11 cellular contexts compared by ENCODE assay signal in the genomic region with DNA sequence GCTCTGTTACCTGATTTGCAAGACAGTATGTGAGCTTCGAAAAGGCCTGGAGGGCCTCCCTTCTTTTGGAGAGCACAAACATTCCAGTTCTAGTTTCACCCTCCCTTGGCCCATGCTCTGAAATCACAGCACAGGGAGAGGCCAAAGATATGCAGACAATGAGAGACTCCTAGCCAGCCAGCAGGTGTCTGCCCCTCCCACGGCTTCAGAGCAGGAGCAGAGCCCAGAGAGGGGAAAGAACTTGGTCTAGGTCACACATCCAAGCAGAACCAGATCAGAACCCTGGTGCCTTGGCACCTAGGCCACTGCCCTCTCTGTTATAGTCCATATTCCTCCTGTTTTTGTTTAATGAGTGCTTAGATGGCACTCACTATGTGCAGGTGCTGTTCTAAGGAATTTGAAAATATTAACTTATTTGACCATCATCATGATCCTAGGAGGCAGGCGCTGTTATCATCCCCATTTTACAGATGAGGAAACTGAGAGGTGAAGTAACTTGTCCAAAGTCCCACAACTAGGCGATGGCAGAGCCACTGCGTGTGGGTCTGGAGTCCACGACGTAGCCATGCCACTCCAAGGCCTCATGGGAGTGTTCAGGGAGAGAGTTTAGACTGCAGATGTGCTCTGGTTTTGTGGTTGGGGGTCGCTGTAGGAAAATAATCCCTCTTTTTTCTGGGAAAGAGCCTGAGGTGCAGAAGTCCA. TPM values are rescaled to one million over a fixed set of nuclear protein-coding genes. Genes with fewer than 3 reads are reported as not detected.
DNase-seq lines count a peak whose midpoint lies in the region; ATAC-seq and TF ChIP-seq lines count a peak whose summit lies in the region.
"Had no signal": no experiment of that assay in that cellular context is flagged by ENCODE, and none has a peak within 500 bp of the region (broad histone marks: within the 10 kb centered on the region; RNA-seq: fewer than 3 reads in every experiment).

No MANE protein-coding gene starts in this region.

- TF ChIP-seq EP300 in ovary (IDR thresholded peaks at IDR 0.05), result no peak

- H3K9me3 ChIP-seq in MM.1S (replicated peaks; ENCODE audit: insufficient read depth, low read length) (no peaks in the 10 kb centered on the region), cardiac muscle cell (ENCODE audit: low read depth) (no peaks in the 10 kb centered on the region), ovary (no peaks in the 10 kb centered on the region)

- TF ChIP-seq CTCF in MM.1S (IDR thresholded peaks at IDR 0.05; ENCODE audit: low read length) (no peak), cardiac muscle cell (IDR thresholded peaks at IDR 0.05; ENCODE audit: low read depth, low read length) (no peak), ovary (IDR thresholded peaks at IDR 0.05) (no peak)

- no peaks in the 10 kb centered on the region for H3K9me2 ChIP-seq in MM.1S (replicated peaks; ENCODE audit: insufficient read depth, low read length)

- no peak for TF ChIP-seq POLR2A in ovary (IDR thresholded peaks at IDR 0.05)

- H3K27ac ChIP-seq in MM.1S (ENCODE audit: low read length) (no peak overlapping the region), cardiac muscle cell (peak overlapping the region; percentile 92), ovary (peak overlapping the region; percentile 46 to 86)

- H3K9ac ChIP-seq in MM.1S (ENCODE audit: low read length), result no peak overlapping the region

- H3F3A ChIP-seq in MM.1S (ENCODE audit: insufficient read depth, low read length), result 0 out of 2 replicates have a peak, but pooled peaks cover 6% of the 10 kb centered on the region

- H4K20me1 ChIP-seq in MM.1S (ENCODE audit: insufficient read depth, low read length), result no peaks in the 10 kb centered on the region

- H3K79me2 ChIP-seq in MM.1S (ENCODE audit: low read length), result no peaks in the 10 kb centered on the region

- DNase-seq in ELF-1 (ENCODE audit: low read depth, low spot score) (peak; percentile 94), MM.1S (no peak), cardiac muscle cell (ENCODE audit: low read depth in 1 of 2, low spot score in 1 of 2) (peak in 1 of 2 donors; percentile 60), ovary (no peak), RKO (ENCODE audit: low spot score) (no peak), NOMO-1 treated with dmso at 0.1 percent for 144 hours (lab: John Stamatoyannopoulos, UW; ENCODE audit: unreplicated experiment) (no peak)
- DNase-seq: NCI-H774, T-helper 9 cell had no signal

- H3K27me3 ChIP-seq in MM.1S (replicated peaks; ENCODE audit: insufficient read depth, low read length), result no peaks in the 10 kb centered on the region
- no peaks in the 10 kb centered on the region for H3K27me3 ChIP-seq in cardiac muscle cell
- no peaks in the 10 kb centered on the region for H3K27me3 ChIP-seq in ovary

- no peak overlapping the region for H2AFZ ChIP-seq in MM.1S (ENCODE audit: low read length)

- no peaks in the 10 kb centered on the region for H3K36me3 ChIP-seq in MM.1S (replicated peaks; ENCODE audit: insufficient read depth, low read length)
- H3K36me3 ChIP-seq in cardiac muscle cell, result peaks cover 16% of the 10 kb centered on the region
- H3K36me3 ChIP-seq in ovary, result no peaks in the 10 kb centered on the region

- H3K4me2 ChIP-seq in MM.1S (ENCODE audit: low read depth, low read length), result 0 out of 2 replicates have a peak overlapping the region, but pooled peaks have one; percentile 3

- intact Hi-C loops in ovary (cut with DNase I), result no loop called here

- peaks cover 24% of the 10 kb centered on the region for H3K4me1 ChIP-seq in MM.1S (ENCODE audit: low read length)
- H3K4me1 ChIP-seq in cardiac muscle cell (ENCODE audit: low read depth), result peaks cover 48% of the 10 kb centered on the region
- peaks cover 18% of the 10 kb centered on the region for H3K4me1 ChIP-seq in ovary (ENCODE audit: insufficient read depth)

- WGBS in ovary, 3 donors, result 81 to 87% (median 82%) methylated on average over 8 of the region's 8 CpGs

- H3K4me3 ChIP-seq in MM.1S (ENCODE audit: low read length) (no peak overlapping the region), cardiac muscle cell (no peak overlapping the region), ovary (no peak overlapping the region)

- ATAC-seq in GM18502 (IDR thresholded peaks at IDR 0.05; ENCODE audit: poor library complexity, unreplicated experiment), result no peak
- no peak for ATAC-seq in HG03342 (IDR thresholded peaks at IDR 0.05; ENCODE audit: unreplicated experiment)

RNA-seq across cellular contexts. Expression of a gene that starts 27.2 kb away (rescaled TPM):
- total RNA-seq in cardiac muscle cell (61.4 and 75.7 TPM in 2 replicates), ovary (10 to 100 TPM; 37.1 to 76.9 (median 64.0) TPM)
- polyA plus RNA-seq in cardiac muscle cell (168 and 219 TPM in 2 replicates), ovary (10 to 100 TPM; 56.8 to 77.2 TPM)
- total RNA-seq: LHCN-M2 had no signal
